Comparison of ENCODE assay signal across 1 cellular context in genomic region chr20:363319-364078, GRCh38.
TF ChIP-seq lines count a peak whose summit lies in the region.

No MANE protein-coding gene starts in this region.

TF ChIP-seq in GM23338, 12 proteins besides CTCF, POLR2A, EP300 and RAD21:
- TF ChIP-seq EZH2phosphoT487 (IDR thresholded peaks at IDR 0.05; ENCODE audit: unreplicated experiment) = no peak
- TF ChIP-seq CREB1 (CRISPR knock-in tag; IDR thresholded peaks at IDR 0.05; ENCODE audit: low read depth) = no peak
- no peak for TF ChIP-seq JUNB (IDR thresholded peaks at IDR 0.05; ENCODE audit: unreplicated experiment)
- TF ChIP-seq STAT1 (IDR thresholded peaks at IDR 0.05; ENCODE audit: unreplicated experiment) = no peak
- no peak for TF ChIP-seq ETS1 (IDR thresholded peaks at IDR 0.05)
- no peak for TF ChIP-seq ZNF331 (CRISPR knock-in tag; IDR thresholded peaks at IDR 0.05; ENCODE audit: low read depth)
- no peak for TF ChIP-seq POLR2AphosphoS5 (IDR thresholded peaks at IDR 0.05; ENCODE audit: low read depth)
- TF ChIP-seq EZH2 (IDR thresholded peaks at IDR 0.05; ENCODE audit: low read depth, unreplicated experiment) = no peak
- TF ChIP-seq ZNF462 (CRISPR knock-in tag; IDR thresholded peaks at IDR 0.05) = no peak
- TF ChIP-seq REST (IDR thresholded peaks at IDR 0.05; ENCODE audit: unreplicated experiment) = no peak
- TF ChIP-seq NANOG (IDR thresholded peaks at IDR 0.05; ENCODE audit: borderline replicate concordance) = no peak
- TF ChIP-seq ZNF114 (CRISPR knock-in tag; IDR thresholded peaks at IDR 0.05) = no peak
